Comparison of ENCODE assay signal across 11 cellular contexts in the genomic region with DNA sequence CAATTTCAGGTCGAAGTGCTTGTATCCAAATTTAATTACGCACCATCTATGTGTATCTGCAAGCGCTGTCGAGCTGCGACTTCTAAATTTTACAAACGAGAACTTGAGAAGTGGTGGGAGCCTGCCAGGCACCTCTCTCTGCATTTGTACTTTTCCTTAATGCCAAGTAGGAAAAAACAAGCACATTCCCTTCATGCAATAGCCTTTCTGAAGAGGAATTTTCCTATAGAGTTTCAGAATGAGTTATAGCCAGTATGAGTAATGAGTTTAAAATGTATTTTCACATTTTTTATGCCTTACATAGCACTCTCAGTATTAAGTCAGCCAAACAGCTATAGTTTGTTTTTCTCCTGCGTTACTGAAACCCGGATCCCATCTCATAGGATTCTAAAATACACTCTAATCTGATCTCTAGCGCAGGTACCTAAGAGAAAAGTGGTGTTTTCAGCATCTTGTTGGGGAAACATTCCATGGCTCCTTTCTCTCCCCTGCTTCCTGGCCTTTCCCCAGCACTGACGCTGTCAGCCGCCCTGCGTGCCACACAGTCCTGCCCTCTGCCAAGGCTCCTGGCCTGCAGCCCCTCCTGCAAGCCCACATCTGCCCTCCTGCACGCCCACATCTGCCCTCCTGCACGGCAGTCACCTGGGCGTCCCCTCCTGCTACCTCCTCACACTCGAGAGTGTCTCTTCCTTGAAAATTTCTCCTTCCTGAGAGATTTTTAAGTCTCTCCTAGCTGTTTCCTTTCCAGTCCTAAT.
A peak's percentile ranks its signal among the peaks of the same experiment; 100 is the strongest.
DNase-seq lines count a peak whose midpoint lies in the region; ATAC-seq and TF ChIP-seq lines count a peak whose summit lies in the region.
"Had no signal": no experiment of that assay in that cellular context is flagged by ENCODE, and none has a peak within 500 bp of the region (broad histone marks: within the 10 kb centered on the region; RNA-seq: fewer than 3 reads in every experiment).

No MANE protein-coding gene starts in this region.

- DNase-seq in AG04450 (ENCODE audit: low read depth, low spot score) (peak; percentile 43), cerebellum (ENCODE audit: low spot score) (no peak)
- DNase-seq in naive thymus-derived CD4-positive, alpha-beta T cell: no peak
- no peak for DNase-seq in activated effector memory CD4-positive, alpha-beta T cell treated with Interleukin-2 at 50 U/mL for 16 hours
- DNase-seq: small intestine had no signal

- H3K27ac ChIP-seq in AG04450 (ENCODE audit: low read depth, low read length) (peak overlapping the region; percentile 92), OCI-LY3 (ENCODE audit: low read length) (no peak overlapping the region), esophagus (ENCODE audit: low read depth in 2 of 2, low read length in 1 of 2) (peak overlapping the region; percentile 46 to 84)
- H3K27ac ChIP-seq in naive thymus-derived CD4-positive, alpha-beta T cell (ENCODE audit: low read depth, low read length): no peak overlapping the region
- H3K27ac ChIP-seq: HL-60 had no signal

- peaks cover 33% of the 10 kb centered on the region for H3K4me1 Mint-ChIP-seq in nephron
- H3K4me1 Mint-ChIP-seq in naive thymus-derived CD4-positive, alpha-beta T cell: no peaks in the 10 kb centered on the region

- H3K4me2 ChIP-seq in OCI-LY3 (ENCODE audit: low read length): peak overlapping the region; percentile 67

- no peaks in the 10 kb centered on the region for H3K27me3 ChIP-seq in AG04450 (ENCODE audit: control insufficient read depth, insufficient read depth, low read length)
- H3K27me3 ChIP-seq in OCI-LY3 (ENCODE audit: low read depth, low read length): peaks cover 50% of the 10 kb centered on the region
- no peaks in the 10 kb centered on the region for H3K27me3 ChIP-seq in esophagus (ENCODE audit: control insufficient read depth in 1 of 2, insufficient read depth in 2 of 2, low read length in 2 of 2)
- no peaks in the 10 kb centered on the region for H3K27me3 ChIP-seq in naive thymus-derived CD4-positive, alpha-beta T cell (ENCODE audit: control insufficient read depth in 2 of 2, insufficient read depth in 2 of 2, low read length in 2 of 2)

- POLR2A ChIA-PET in AG04450 (lab: Yijun Ruan, JAX): interaction anchor here (0.5 to 0.7 kb wide), 2 partner anchors 56 to 228 kb away, joined by 3 to 5 read pairs; no protein-coding TSS in a partner anchor
- POLR2A ChIA-PET in naive thymus-derived CD4-positive, alpha-beta T cell (lab: Charles Lee): no interaction called here

- TF ChIP-seq CTCF in AG04450 (IDR thresholded peaks at IDR 0.05; ENCODE audit: low read depth, low read length) (no peak), OCI-LY3 (IDR thresholded peaks at IDR 0.05; ENCODE audit: low read depth, low read length) (no peak), nephron (IDR thresholded peaks at IDR 0.05; ENCODE audit: unreplicated experiment in 3 of 3) (no peak)

- no peak for ATAC-seq in naive thymus-derived CD4-positive, alpha-beta T cell
- no peak for ATAC-seq in GM21529 (IDR thresholded peaks at IDR 0.05; ENCODE audit: unreplicated experiment)

- WGBS in esophagus, 2 donors: 29 to 41% methylated on average over 16 of the region's 16 CpGs

- H3K4me3 Mint-ChIP-seq in nephron: no peak overlapping the region
- no peak overlapping the region for H3K4me3 Mint-ChIP-seq in naive thymus-derived CD4-positive, alpha-beta T cell

- no peaks in the 10 kb centered on the region for H4K20me1 ChIP-seq in OCI-LY3 (ENCODE audit: insufficient read depth, low read length)

- H3K9me3 ChIP-seq in AG04450 (ENCODE audit: control insufficient read depth, insufficient read depth, low read length) (no peaks in the 10 kb centered on the region; the same call in 1 of the 2 replicates), OCI-LY3 (ENCODE audit: insufficient read depth, low read length) (no peaks in the 10 kb centered on the region), esophagus (ENCODE audit: control insufficient read depth in 2 of 2, insufficient read depth in 1 of 2, low read depth in 1 of 2, low read length in 1 of 2) (no peaks in the 10 kb centered on the region)
- H3K9me3 ChIP-seq in naive thymus-derived CD4-positive, alpha-beta T cell (ENCODE audit: control insufficient read depth in 2 of 3, low read length in 3 of 3): no peaks in the 10 kb centered on the region

- H3K4me3 ChIP-seq in AG04450 (ENCODE audit: low read depth, low read length): no peak overlapping the region
- peak overlapping the region; percentile 39 for H3K4me3 ChIP-seq in OCI-LY3 (ENCODE audit: low read length)
- H3K4me3 ChIP-seq in esophagus (ENCODE audit: low read depth in 1 of 2, low read length in 2 of 2): no peak overlapping the region
- H3K4me3 ChIP-seq in naive thymus-derived CD4-positive, alpha-beta T cell (ENCODE audit: low read length): no peak overlapping the region

- peaks cover 39% of the 10 kb centered on the region for H3K4me1 ChIP-seq in OCI-LY3 (ENCODE audit: low read length)
- peaks cover 3 to 5% of the 10 kb centered on the region in 2 donors for H3K4me1 ChIP-seq in esophagus (ENCODE audit: control insufficient read depth in 2 of 2, insufficient read depth in 2 of 2, low read length in 1 of 2)
- no peaks in the 10 kb centered on the region for H3K4me1 ChIP-seq in naive thymus-derived CD4-positive, alpha-beta T cell (ENCODE audit: control insufficient read depth in 2 of 2, insufficient read depth in 2 of 2, low read length in 2 of 2)

- H3K9ac ChIP-seq in OCI-LY3 (ENCODE audit: low read length): no peak overlapping the region

- CTCF ChIA-PET in AG04450 (lab: Charles Lee): interaction anchor here (0.6 to 1.5 kb wide), 2 partner anchors 11 to 195 kb away, joined by 3 to 8 read pairs; no protein-coding TSS in a partner anchor
- CTCF ChIA-PET in naive thymus-derived CD4-positive, alpha-beta T cell (lab: Charles Lee): interaction anchor here (0.8 kb wide), 1 partner anchor 195 kb away, joined by 3 read pairs; no protein-coding TSS in a partner anchor

- intact Hi-C loops in naive thymus-derived CD4-positive, alpha-beta T cell (cut with micrococcal nuclease): no loop called here

- H3K27me3 Mint-ChIP-seq in nephron (ENCODE audit: low read depth): peaks cover 18% of the 10 kb centered on the region
- peaks cover 6 to 31% (median 12%) of the 10 kb centered on the region in 5 donors for H3K27me3 Mint-ChIP-seq in naive thymus-derived CD4-positive, alpha-beta T cell

- H3K36me3 ChIP-seq in OCI-LY3 (replicated peaks; ENCODE audit: low read depth, low read length) (no peaks in the 10 kb centered on the region), esophagus (ENCODE audit: control insufficient read depth in 2 of 2, insufficient read depth in 2 of 2, low read length in 1 of 2) (no peaks in the 10 kb centered on the region)
- no peaks in the 10 kb centered on the region for H3K36me3 ChIP-seq in naive thymus-derived CD4-positive, alpha-beta T cell (ENCODE audit: control insufficient read depth in 2 of 3, insufficient read depth in 3 of 3, low read length in 3 of 3)

- no peaks in the 10 kb centered on the region for H3K9me3 Mint-ChIP-seq in nephron
- H3K9me3 Mint-ChIP-seq in naive thymus-derived CD4-positive, alpha-beta T cell: peaks cover 0 to 2% (median 0%) of the 10 kb centered on the region in 11 donors
- H3K9me3 Mint-ChIP-seq: CD14-positive monocyte had no signal

- H3K79me2 ChIP-seq in OCI-LY3 (ENCODE audit: low read length): no peaks in the 10 kb centered on the region

- no peak overlapping the region for H2AFZ ChIP-seq in OCI-LY3 (ENCODE audit: low read depth, low read length)

- no peaks in the 10 kb centered on the region for H3K36me3 Mint-ChIP-seq in nephron (ENCODE audit: low read depth)
- H3K36me3 Mint-ChIP-seq in naive thymus-derived CD4-positive, alpha-beta T cell: no peaks in the 10 kb centered on the region
- H3K36me3 Mint-ChIP-seq: CD14-positive monocyte had no signal

- peak overlapping the region; percentile 9 to 30 (median 14) for H3K27ac Mint-ChIP-seq in nephron
- H3K27ac Mint-ChIP-seq in naive thymus-derived CD4-positive, alpha-beta T cell: no peak overlapping the region
- H3K27ac Mint-ChIP-seq: CD14-positive monocyte had no signal

Comparison
In these comparisons a context has a peak if more than half of its experiments do, and no peak if none do; other contexts are left out.
1. H3K27ac ChIP-seq: peak in AG04450 (single experiment) and esophagus (2 of 2); none in OCI-LY3 (single experiment) and naive thymus-derived CD4-positive, alpha-beta T cell (single experiment).
2. H3K27ac Mint-ChIP-seq: peak in nephron (3 of 3); none in naive thymus-derived CD4-positive, alpha-beta T cell (0 of 9).